ENCODE assay signal across 10 cellular contexts in the genomic region with DNA sequence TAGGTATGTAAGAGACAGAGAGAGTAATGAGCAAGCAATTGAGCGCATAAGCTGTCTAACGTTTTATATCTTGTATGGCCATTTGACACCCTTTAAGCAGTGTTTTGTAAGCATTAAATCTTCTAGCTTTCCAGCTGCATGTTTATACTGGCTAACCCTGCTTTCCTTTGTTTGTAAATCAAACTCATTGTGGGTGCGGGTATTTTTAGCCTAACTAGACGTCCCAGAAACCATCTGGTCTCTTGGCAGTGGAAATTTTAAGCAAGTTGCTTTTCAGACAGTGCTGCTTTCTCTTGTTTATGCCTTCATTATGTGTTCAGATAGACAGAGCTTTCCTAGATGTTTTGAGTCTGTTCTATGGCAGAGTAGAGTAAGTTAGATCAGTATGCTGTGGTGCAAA.
DNase-seq lines count a peak whose midpoint lies in the region; ATAC-seq and TF ChIP-seq lines count a peak whose summit lies in the region.
"Had no signal": no experiment of that assay in that cellular context is flagged by ENCODE, and none has a peak within 500 bp of the region (broad histone marks: within the 10 kb centered on the region; RNA-seq: fewer than 3 reads in every experiment).

No MANE protein-coding gene starts in this region.

- DNase-seq in adipocyte (ENCODE audit: low read depth) (peak; percentile 68), fibroblast of lung (ENCODE audit: low read depth in 2 of 2) (peak; percentile 83 to 95), mucosa of descending colon (peak in 1 of 3 donors; percentile 9), upper lobe of left lung (no peak), GM10266 (ENCODE audit: extremely low spot score) (no peak), BE2C (no peak)
- DNase-seq: MG63, naive B cell, NCI-H82 had no signal

- peak overlapping the region; percentile 68 for H3K27ac ChIP-seq in fibroblast of lung (ENCODE audit: insufficient read depth, low read length)
- H3K27ac ChIP-seq in upper lobe of left lung = peak overlapping the region in 3 of 4 donors; percentile 16 to 68 (median 35)

- H3K36me3 ChIP-seq in adipocyte (ENCODE audit: control insufficient read depth, insufficient read depth, low read length, severe bottlenecking) = peaks cover 25% of the 10 kb centered on the region
- peaks cover 2% of the 10 kb centered on the region for H3K36me3 ChIP-seq in fibroblast of lung (ENCODE audit: control insufficient read depth, insufficient read depth, low read length)
- no peaks in the 10 kb centered on the region for H3K36me3 ChIP-seq in mucosa of descending colon (ENCODE audit: low read depth)
- peaks cover 0 to 25% (median 5%) of the 10 kb centered on the region in 4 donors for H3K36me3 ChIP-seq in upper lobe of left lung
- peaks cover 23% of the 10 kb centered on the region for H3K36me3 ChIP-seq in BE2C

- H3K4me1 ChIP-seq in adipocyte (ENCODE audit: control insufficient read depth, insufficient read depth, low read length) = peaks cover 31% of the 10 kb centered on the region
- peaks cover 9% of the 10 kb centered on the region for H3K4me1 ChIP-seq in fibroblast of lung (ENCODE audit: control insufficient read depth, extremely low read depth, insufficient read depth, low read length)
- H3K4me1 ChIP-seq in mucosa of descending colon (ENCODE audit: low read depth) = no peaks in the 10 kb centered on the region
- H3K4me1 ChIP-seq in upper lobe of left lung = peaks cover 16 to 26% (median 20%) of the 10 kb centered on the region in 4 donors
- H3K4me1 ChIP-seq in BE2C = no peaks in the 10 kb centered on the region

- 35 to 37% methylated on average over 4 of the region's 4 CpGs for WGBS in upper lobe of left lung, 2 donors

- no peak for TF ChIP-seq POLR2A in upper lobe of left lung (IDR thresholded peaks at IDR 0.05)

- TF ChIP-seq CTCF in fibroblast of lung (conservative IDR thresholded peaks at IDR 0.05 in 1 of 2, IDR thresholded peaks at IDR 0.05 in 1 of 2; ENCODE audit: low read depth in 1 of 2, low read length in 2 of 2) (no peak), mucosa of descending colon (IDR thresholded peaks at IDR 0.05) (no peak), upper lobe of left lung (IDR thresholded peaks at IDR 0.05) (no peak), GM10266 (IDR thresholded peaks at IDR 0.05; ENCODE audit: control insufficient read depth, insufficient read depth, low read depth, missing control alignments) (no peak), BE2C (IDR thresholded peaks at IDR 0.05; ENCODE audit: low read depth, low read length) (no peak)

- no peak for TF ChIP-seq EP300 in upper lobe of left lung (IDR thresholded peaks at IDR 0.05)

- no peak overlapping the region for H2AFZ ChIP-seq in fibroblast of lung (ENCODE audit: low read length)

- peak overlapping the region; percentile 56 for H3K4me2 ChIP-seq in fibroblast of lung (ENCODE audit: extremely low read depth, insufficient read depth, low read length)

- ATAC-seq in mucosa of descending colon (peak; percentile 25), upper lobe of left lung (ENCODE audit: low FRiP score in 2 of 2) (no peak), HG02588 (IDR thresholded peaks at IDR 0.05; ENCODE audit: unreplicated experiment) (no peak)

- H3K27me3 ChIP-seq in adipocyte (replicated peaks; ENCODE audit: control insufficient read depth, insufficient read depth, low read length) = no peaks in the 10 kb centered on the region
- no peaks in the 10 kb centered on the region for H3K27me3 ChIP-seq in fibroblast of lung (ENCODE audit: control insufficient read depth, insufficient read depth, low read length)
- no peaks in the 10 kb centered on the region for H3K27me3 ChIP-seq in upper lobe of left lung
- H3K27me3 ChIP-seq in BE2C = no peaks in the 10 kb centered on the region
- H3K27me3 ChIP-seq: MG63 had no signal

- no peak overlapping the region for H3K9ac ChIP-seq in adipocyte (ENCODE audit: low read length)
- no peak overlapping the region for H3K9ac ChIP-seq in fibroblast of lung (ENCODE audit: insufficient read depth, low read length)

- H3K4me3 ChIP-seq in adipocyte (ENCODE audit: low read length) (no peak overlapping the region), fibroblast of lung (replicated peaks in 1 of 4; ENCODE audit: control extremely low read depth in 1 of 4, insufficient read depth in 1 of 4, low read depth in 3 of 4, low read length in 4 of 4) (no peak overlapping the region), mucosa of descending colon (no peak overlapping the region), upper lobe of left lung (no peak overlapping the region), BE2C (ENCODE audit: low read depth, low read length) (no peak overlapping the region)
- H3K4me3 ChIP-seq: MG63 had no signal

- peaks cover 2% of the 10 kb centered on the region for H3K79me2 ChIP-seq in fibroblast of lung (ENCODE audit: control insufficient read depth, insufficient read depth, low read length)

- no peaks in the 10 kb centered on the region for H4K20me1 ChIP-seq in fibroblast of lung (ENCODE audit: control insufficient read depth, extremely low read depth, insufficient read depth, low read length)

- H3K9me3 ChIP-seq in adipocyte (ENCODE audit: control insufficient read depth, low read length) (peaks cover 19% of the 10 kb centered on the region), fibroblast of lung (ENCODE audit: control insufficient read depth, insufficient read depth, low read depth, low read length) (no peaks in the 10 kb centered on the region), mucosa of descending colon (peaks cover 20% of the 10 kb centered on the region), upper lobe of left lung (peaks cover 0 to 11% (median 2%) of the 10 kb centered on the region in 4 donors), BE2C (peaks cover 12% of the 10 kb centered on the region)

- intact Hi-C loops in mucosa of descending colon (cut with DNase I, micrococcal nuclease) = no loop called here

Comparison
In these comparisons a context has a peak if more than half of its experiments do, and no peak if none do; other contexts are left out.
1. DNase-seq: peak in adipocyte (single experiment) and fibroblast of lung (2 of 2); none in upper lobe of left lung (0 of 2), GM10266 (single experiment) and BE2C (single experiment).